Comparison of ENCODE assay signal across 20 cellular contexts in genomic region chr3:160768918-160769317, GRCh38. TPM values are rescaled to one million over a fixed set of nuclear protein-coding genes. Genes with fewer than 3 reads are reported as not detected.
DNase-seq lines count a peak whose midpoint lies in the region; ATAC-seq and TF ChIP-seq lines count a peak whose summit lies in the region.
"Had no signal": no experiment of that assay in that cellular context is flagged by ENCODE, and none has a peak within 500 bp of the region (broad histone marks: within the 10 kb centered on the region; RNA-seq: fewer than 3 reads in every experiment).

No MANE protein-coding gene starts in this region.

- H3K27ac ChIP-seq in RWPE2 (ENCODE audit: poor library complexity, severe bottlenecking) (no peak overlapping the region), foreskin keratinocyte (no peak overlapping the region), smooth muscle cell (ENCODE audit: low read depth) (no peak overlapping the region)

- H2AFZ ChIP-seq in smooth muscle cell (ENCODE audit: low read depth), result no peak overlapping the region

- peaks cover 4% of the 10 kb centered on the region for H3K9me3 ChIP-seq in RWPE2 (ENCODE audit: severe bottlenecking)
- no peaks in the 10 kb centered on the region for H3K9me3 ChIP-seq in smooth muscle cell (replicated peaks; ENCODE audit: low read depth)
- H3K9me3 ChIP-seq: BE2C had no signal

- H3K9ac ChIP-seq in smooth muscle cell (ENCODE audit: low read depth), result no peak overlapping the region

- H3F3A ChIP-seq in smooth muscle cell (ENCODE audit: low read depth), result no peaks in the 10 kb centered on the region

- H3K27me3 ChIP-seq in RWPE2 (ENCODE audit: insufficient read depth, poor library complexity, severe bottlenecking) (no peaks in the 10 kb centered on the region), foreskin keratinocyte (no peaks in the 10 kb centered on the region), smooth muscle cell (ENCODE audit: low read depth) (no peaks in the 10 kb centered on the region)
- H3K27me3 ChIP-seq: BE2C had no signal

- H3K36me3 ChIP-seq in RWPE2 (ENCODE audit: low read depth) (no peaks in the 10 kb centered on the region), smooth muscle cell (ENCODE audit: low read depth) (no peaks in the 10 kb centered on the region)
- H3K36me3 ChIP-seq: BE2C had no signal

- H3K79me2 ChIP-seq in smooth muscle cell (ENCODE audit: low read depth), result no peaks in the 10 kb centered on the region

- H4K20me1 ChIP-seq in smooth muscle cell (ENCODE audit: low read depth), result no peaks in the 10 kb centered on the region

- H3K4me3 ChIP-seq in RWPE2 (ENCODE audit: severe bottlenecking), result no peak overlapping the region
- no peak overlapping the region for H3K4me3 ChIP-seq in smooth muscle cell

- no peak for TF ChIP-seq CTCF in RWPE2 (IDR thresholded peaks at IDR 0.05; ENCODE audit: poor library complexity, severe bottlenecking)
- no peak for TF ChIP-seq CTCF in foreskin keratinocyte (conservative IDR thresholded peaks at IDR 0.05)
- no peak for TF ChIP-seq CTCF in smooth muscle cell (IDR thresholded peaks at IDR 0.05; ENCODE audit: borderline replicate concordance, insufficient read depth, poor library complexity, severe bottlenecking)

- H3K4me2 ChIP-seq in smooth muscle cell, result no peak overlapping the region

- H3K4me1 ChIP-seq in RWPE2 (ENCODE audit: insufficient read depth, poor library complexity, severe bottlenecking) (no peaks in the 10 kb centered on the region), foreskin keratinocyte (no peaks in the 10 kb centered on the region), smooth muscle cell (ENCODE audit: low read depth) (no peaks in the 10 kb centered on the region)

- DNase-seq in ELR (ENCODE audit: low read depth) (peak; percentile 9), HCEC 1CT (peak; percentile 6), RWPE2 (ENCODE audit: low spot score) (no peak), foreskin keratinocyte (no peak), smooth muscle cell (lab: John Stamatoyannopoulos, UW; ENCODE audit: unreplicated experiment) (no peak), amniotic stem cell (lab: John Stamatoyannopoulos, UW) (no peak)
- DNase-seq: BE2C; C1 segment of cervical spinal cord; CD4-positive, CD25-positive, alpha-beta regulatory T cell; CD8-positive, alpha-beta memory T cell; COR-L47; DMS 273 treated with DMSO at 0.1 percent for 48 hours; DMS53; DND-41; EL; GOT3; H7; KG1 had no signal

- 0 out of 3 replicates have a peak, but pooled peaks have one; percentile 25 for ATAC-seq in RWPE2 (ENCODE audit: low read depth)
- peak; percentile 56 for ATAC-seq in foreskin keratinocyte
- ATAC-seq in HG03039 (IDR thresholded peaks at IDR 0.05; ENCODE audit: unreplicated experiment), result no peak
- no peak for ATAC-seq in GM18870 (IDR thresholded peaks at IDR 0.05; ENCODE audit: unreplicated experiment)

- 96% methylated on average over 2 of the region's 2 CpGs for WGBS in smooth muscle cell (ENCODE audit: low lambda C conversion rate)

RNA-seq across cellular contexts. Expression of gene PPM1L, which starts 12.9 kb away (rescaled TPM):
- total RNA-seq in foreskin keratinocyte (0.44 and 0.74 TPM in 2 replicates), smooth muscle cell (1.9 and 2.2 TPM in 2 replicates)
- polyA plus RNA-seq in foreskin keratinocyte (0.08 and 0.11 TPM in 2 replicates), smooth muscle cell (0.14 and 1.2 TPM in 2 replicates)

Comparison
In these comparisons a context has a peak if more than half of its experiments do, and no peak if none do; other contexts are left out.
1. DNase-seq: peak in ELR (single experiment) and HCEC 1CT (single experiment); none in RWPE2 (single experiment), foreskin keratinocyte (0 of 2), smooth muscle cell (single experiment) and amniotic stem cell (single experiment).
2. ATAC-seq: peak in RWPE2 (single experiment) and foreskin keratinocyte (single experiment); none in HG03039 (single experiment) and GM18870 (single experiment).